Comparison of ENCODE assay signal across 1 cellular context in the genomic region with DNA sequence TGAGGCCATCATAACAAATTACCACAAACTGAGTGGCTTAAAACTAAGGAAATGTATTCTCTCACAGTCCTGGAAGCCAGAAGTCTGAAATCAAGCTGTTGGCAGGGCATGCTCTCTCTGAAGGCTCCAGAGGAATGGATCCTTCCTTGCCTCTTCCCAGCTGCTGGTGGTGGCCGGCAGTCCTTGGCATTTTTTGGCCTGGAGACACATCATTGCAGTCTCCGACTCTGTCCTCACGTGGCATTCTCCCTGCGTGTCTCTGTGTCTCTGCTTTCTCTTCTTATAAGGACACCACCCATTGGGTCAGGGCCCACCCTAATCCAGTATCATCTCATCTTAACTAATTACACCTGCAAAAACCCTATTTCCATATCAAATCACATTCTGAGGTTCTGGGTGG.
TF ChIP-seq lines count a peak whose summit lies in the region.

No MANE protein-coding gene starts in this region.

TF ChIP-seq in WTC11, 78 proteins besides CTCF, POLR2A, EP300 and RAD21 (continued from another document):
- TF ChIP-seq, protein P1, sequence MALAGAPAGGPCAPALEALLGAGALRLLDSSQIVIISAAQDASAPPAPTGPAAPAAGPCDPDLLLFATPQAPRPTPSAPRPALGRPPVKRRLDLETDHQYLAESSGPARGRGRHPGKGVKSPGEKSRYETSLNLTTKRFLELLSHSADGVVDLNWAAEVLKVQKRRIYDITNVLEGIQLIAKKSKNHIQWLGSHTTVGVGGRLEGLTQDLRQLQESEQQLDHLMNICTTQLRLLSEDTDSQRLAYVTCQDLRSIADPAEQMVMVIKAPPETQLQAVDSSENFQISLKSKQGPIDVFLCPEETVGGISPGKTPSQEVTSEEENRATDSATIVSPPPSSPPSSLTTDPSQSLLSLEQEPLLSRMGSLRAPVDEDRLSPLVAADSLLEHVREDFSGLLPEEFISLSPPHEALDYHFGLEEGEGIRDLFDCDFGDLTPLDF (CRISPR knock-in tag; IDR thresholded peaks at IDR 0.05) = no peak
- TF ChIP-seq SP1 (CRISPR knock-in tag; conservative IDR thresholded peaks at IDR 0.05) (no peak), CBFB (CRISPR knock-in tag; IDR thresholded peaks at IDR 0.05; ENCODE audit: low read depth) (no peak), ZNF219 (CRISPR knock-in tag; IDR thresholded peaks at IDR 0.05; ENCODE audit: borderline replicate concordance) (no peak), NFE2L1 (CRISPR knock-in tag; IDR thresholded peaks at IDR 0.05) (no peak), TCF7 (CRISPR knock-in tag; IDR thresholded peaks at IDR 0.05; ENCODE audit: low read depth) (no peak), GRHL2 (CRISPR knock-in tag; IDR thresholded peaks at IDR 0.05; ENCODE audit: insufficient replicate concordance, severe bottlenecking) (no peak), CREM (CRISPR knock-in tag; IDR thresholded peaks at IDR 0.05) (no peak), MXD4 (CRISPR knock-in tag; IDR thresholded peaks at IDR 0.05; ENCODE audit: borderline replicate concordance) (no peak)
